ENCODE assay signal across 24 cellular contexts in the genomic region with DNA sequence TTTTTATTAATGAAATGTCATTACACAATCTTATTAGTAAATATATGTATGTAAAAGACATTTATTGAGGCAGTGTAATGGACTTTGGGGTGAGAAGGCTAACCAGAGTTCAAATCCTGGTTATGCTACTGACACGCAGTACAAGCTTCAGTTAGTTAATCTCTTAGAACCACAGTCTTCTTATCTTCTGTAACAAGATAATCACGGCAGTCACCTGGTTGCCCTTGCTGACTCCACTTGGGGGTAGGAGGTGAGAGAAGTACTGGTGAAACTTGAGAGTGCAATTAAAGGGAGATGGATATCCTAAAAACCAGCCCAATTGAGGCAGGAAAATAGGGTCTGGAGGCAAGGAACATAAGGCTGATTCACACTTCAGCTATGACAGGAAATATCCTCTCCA. TPM values are rescaled to one million over a fixed set of nuclear protein-coding genes. Genes with fewer than 3 reads are reported as not detected.
DNase-seq lines count a peak whose midpoint lies in the region; ATAC-seq, FAIRE-seq and TF ChIP-seq lines count a peak whose summit lies in the region.
"Had no signal": no experiment of that assay in that cellular context is flagged by ENCODE, and none has a peak within 500 bp of the region (broad histone marks: within the 10 kb centered on the region; RNA-seq: fewer than 3 reads in every experiment).

No MANE protein-coding gene starts in this region.

- peaks cover 4% of the 10 kb centered on the region for H3K27me3 Mint-ChIP-seq in astrocyte (ENCODE audit: low read depth, unreplicated experiment)

- no peaks in the 10 kb centered on the region for H3K9me3 Mint-ChIP-seq in astrocyte (ENCODE audit: unreplicated experiment)
- H3K9me3 Mint-ChIP-seq: CD4-positive, alpha-beta memory T cell had no signal

- H3K36me3 ChIP-seq in astrocyte (ENCODE audit: insufficient read depth, low read length) (no peaks in the 10 kb centered on the region), hepatocyte (replicated peaks; ENCODE audit: insufficient read depth, low read depth) (no peaks in the 10 kb centered on the region), small intestine (ENCODE audit: control insufficient read depth in 2 of 2, insufficient read depth in 2 of 2, low read length in 2 of 2) (no peaks in the 10 kb centered on the region)
- H3K36me3 ChIP-seq: Peyer's patch had no signal

- H3K4me2 ChIP-seq in astrocyte (ENCODE audit: low read length) = no peak overlapping the region
- H3K4me2 ChIP-seq in hepatocyte = no peak overlapping the region

- H3K27me3 ChIP-seq in astrocyte (ENCODE audit: insufficient read depth, low read length) = no peaks in the 10 kb centered on the region
- H3K27me3 ChIP-seq in hepatocyte = no peaks in the 10 kb centered on the region
- H3K27me3 ChIP-seq in small intestine (ENCODE audit: control insufficient read depth in 2 of 2, insufficient read depth in 2 of 2, low read length in 2 of 2) = no peaks in the 10 kb centered on the region
- H3K27me3 ChIP-seq: Peyer's patch had no signal

- ATAC-seq in GM21515 (IDR thresholded peaks at IDR 0.05; ENCODE audit: unreplicated experiment) (no peak), GM21737 (IDR thresholded peaks at IDR 0.05; ENCODE audit: unreplicated experiment) (no peak)
- ATAC-seq: GM12878, HepG2 had no signal

- H3K36me3 Mint-ChIP-seq in astrocyte (ENCODE audit: low read depth, unreplicated experiment) = no peaks in the 10 kb centered on the region
- H3K36me3 Mint-ChIP-seq: CD4-positive, alpha-beta memory T cell had no signal

- H3K4me3 Mint-ChIP-seq in astrocyte (ENCODE audit: unreplicated experiment) = no peak overlapping the region
- H3K4me3 Mint-ChIP-seq: CD4-positive, alpha-beta memory T cell had no signal

- whole genome bisulfite sequencing in hepatocyte (ENCODE audit: low lambda C conversion rate, missing lambda C conversion rate) = 28% methylated on average over 2 of the region's 2 CpGs
- 26 to 59% (median 34%) methylated on average over 2 of the region's 2 CpGs for WGBS in small intestine, 3 donors

- H3K27ac Mint-ChIP-seq in astrocyte (ENCODE audit: unreplicated experiment) = no peak overlapping the region
- H3K27ac Mint-ChIP-seq: CD4-positive, alpha-beta memory T cell had no signal

- H3K79me2 ChIP-seq in astrocyte (ENCODE audit: insufficient read depth, low read length) (no peaks in the 10 kb centered on the region), hepatocyte (no peaks in the 10 kb centered on the region)

- no peaks in the 10 kb centered on the region for H3K9me2 ChIP-seq in hepatocyte (replicated peaks; ENCODE audit: insufficient read depth)

- H3K4me1 Mint-ChIP-seq in astrocyte (ENCODE audit: low read depth, unreplicated experiment) = peaks cover 3% of the 10 kb centered on the region

- H3K9me3 ChIP-seq in astrocyte (ENCODE audit: insufficient read depth, low read depth, low read length) (no peaks in the 10 kb centered on the region), hepatocyte (ENCODE audit: low read depth) (no peaks in the 10 kb centered on the region), small intestine (ENCODE audit: control insufficient read depth, low read depth) (no peaks in the 10 kb centered on the region)
- H3K9me3 ChIP-seq: Peyer's patch had no signal

- H3K4me3 ChIP-seq in astrocyte (ENCODE audit: insufficient read depth, low read depth, low read length) (no peak overlapping the region), hepatocyte (no peak overlapping the region), small intestine (ENCODE audit: low read depth in 1 of 2, low read length in 2 of 2) (no peak overlapping the region)
- H3K4me3 ChIP-seq: GM12878, Peyer's patch, SK-N-MC had no signal

- H4K20me1 ChIP-seq in astrocyte (ENCODE audit: insufficient read depth, low read length) (no peaks in the 10 kb centered on the region), hepatocyte (ENCODE audit: insufficient read depth, poor library complexity, severe bottlenecking) (no peaks in the 10 kb centered on the region)

- H3K27ac ChIP-seq in astrocyte (ENCODE audit: low read depth, low read length) (no peak overlapping the region), hepatocyte (peak overlapping the region; percentile 18), small intestine (ENCODE audit: low read depth in 1 of 2, low read length in 1 of 2) (no peak overlapping the region)
- H3K27ac ChIP-seq: Peyer's patch, SK-N-MC had no signal

- H2AFZ ChIP-seq in astrocyte (ENCODE audit: low read depth, low read length) (no peak overlapping the region), hepatocyte (no peak overlapping the region)

- FAIRE-seq in astrocyte (lab: Jason Lieb, UNC) = peak; percentile 69
- FAIRE-seq in small intestine (lab: Jason Lieb, UNC) = no peak
- FAIRE-seq: GM12878, H54, HepG2 had no signal

- no peak overlapping the region for H3K9ac ChIP-seq in astrocyte (ENCODE audit: low read length)

- DNase-seq in NCI-H82 treated with DMSO at 0.1 percent for 48 hours (lab: John Stamatoyannopoulos, UW; ENCODE audit: unreplicated experiment) (peak; percentile 73), astrocyte (ENCODE audit: low read depth) (no peak), hepatocyte (ENCODE audit: low spot score) (no peak), small intestine (peak; percentile 15), NCI-H2227 treated with DMSO at 0.1 percent for 48 hours (lab: John Stamatoyannopoulos, UW) (no peak)
- DNase-seq: C1 segment of cervical spinal cord; CD4-positive, alpha-beta memory T cell; COR-L47; GDM1; Kasumi-1; NCI-H1092 treated with DMSO at 0.1 percent for 48 hours; NCI-H1436 treated with DMSO at 0.1 percent for 48 hours; NCI-H187 treated with DMSO at 0.1 percent for 48 hours; NCI-H2107; NCI-H446 treated with DMSO at 0.1 percent for 48 hours; NCI-H526; Peyer's patch; SIG-M5 had no signal

- H3K4me1 ChIP-seq in astrocyte (ENCODE audit: insufficient read depth, low read length) (no peaks in the 10 kb centered on the region), hepatocyte (ENCODE audit: insufficient read depth) (peaks cover 5% of the 10 kb centered on the region), small intestine (ENCODE audit: control insufficient read depth in 2 of 2, insufficient read depth in 1 of 2, low read depth in 1 of 2, low read length in 1 of 2) (no peaks in the 10 kb centered on the region)
- H3K4me1 ChIP-seq: Peyer's patch had no signal

- TF ChIP-seq CTCF in astrocyte (IDR thresholded peaks at IDR 0.05; ENCODE audit: insufficient read depth, low read depth, low read length) = no peak
- TF ChIP-seq CTCF in hepatocyte (IDR thresholded peaks at IDR 0.05; ENCODE audit: poor library complexity) = no peak

RNA-seq across cellular contexts. Expression of gene SKA1, which starts 21.2 kb away (rescaled TPM):
- total RNA-seq in astrocyte (1.2 and 2.6 TPM in 2 replicates), hepatocyte (5.5 and 7.5 TPM in 2 replicates)
- polyA plus RNA-seq in hepatocyte (1.5 and 4.0 TPM in 2 replicates), small intestine (1 to 10 TPM in 1 of 3 donors, under 1 TPM in 1, not detected in 1; 0.67 to 7.9 TPM)

Comparison
In these comparisons a context has a peak if more than half of its experiments do, and no peak if none do; other contexts are left out.
1. DNase-seq: peak in NCI-H82 treated with DMSO at 0.1 percent for 48 hours (single experiment) and small intestine (single experiment); none in astrocyte (single experiment), hepatocyte (single experiment) and NCI-H2227 treated with DMSO at 0.1 percent for 48 hours (single experiment).